In the genomic region with DNA sequence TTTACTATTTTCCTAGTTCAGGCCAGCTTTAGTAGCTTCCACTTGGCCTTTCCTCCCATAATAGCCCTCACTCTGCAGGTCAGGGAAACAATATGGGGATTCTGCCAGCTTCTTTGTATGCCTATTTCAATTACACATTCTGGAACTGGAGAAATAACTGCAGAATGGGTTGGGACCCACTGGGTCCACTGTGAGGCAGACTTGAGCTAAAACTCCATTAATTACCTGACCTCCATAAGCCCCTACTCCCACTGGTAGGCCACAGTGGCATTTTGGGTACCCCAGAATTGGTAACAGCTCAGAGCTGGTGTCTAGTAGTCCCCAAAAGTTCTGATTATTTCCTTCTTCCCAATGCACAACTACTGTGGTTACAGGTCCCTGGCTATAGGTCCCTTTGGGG, we compare ENCODE assay signal across 21 cellular contexts. TPM values are rescaled to one million over a fixed set of nuclear protein-coding genes. Genes with fewer than 3 reads are reported as not detected.
A peak's percentile ranks its signal among the peaks of the same experiment; 100 is the strongest.
DNase-seq lines count a peak whose midpoint lies in the region; ATAC-seq, FAIRE-seq and TF ChIP-seq lines count a peak whose summit lies in the region.
"Had no signal": no experiment of that assay in that cellular context is flagged by ENCODE, and none has a peak within 500 bp of the region (broad histone marks: within the 10 kb centered on the region; RNA-seq: fewer than 3 reads in every experiment).

No MANE protein-coding gene starts in this region.

- H3K36me3 ChIP-seq in WERI-Rb-1 = no peaks in the 10 kb centered on the region
- no peaks in the 10 kb centered on the region for H3K36me3 ChIP-seq in kidney (ENCODE audit: control insufficient read depth in 1 of 2, insufficient read depth in 2 of 2, low read length in 2 of 2)
- no peaks in the 10 kb centered on the region for H3K36me3 ChIP-seq in MG63
- H3K36me3 ChIP-seq: gastroesophageal sphincter, prostate gland, SJSA1, tibial nerve had no signal

- intact Hi-C loops in kidney (cut with DNase I) = no loop called here

- H3K4me3 ChIP-seq in WERI-Rb-1 (ENCODE audit: low read depth, low read length) = no peak overlapping the region
- H3K4me3 ChIP-seq in kidney (ENCODE audit: low read length in 2 of 2) = no peak overlapping the region
- H3K4me3 ChIP-seq in MG63 = no peak overlapping the region
- H3K4me3 ChIP-seq: gastroesophageal sphincter, prostate gland, SJSA1, skin epidermis, tibial nerve had no signal

- peak; percentile 40 for TF ChIP-seq CTCF in GM12873 (IDR thresholded peaks at IDR 0.05; ENCODE audit: insufficient read depth, low read depth, low read length, missing control alignments)
- peak; percentile 20; the same call in 1 of the 2 replicates for TF ChIP-seq CTCF in WERI-Rb-1 (IDR thresholded peaks at IDR 0.05; ENCODE audit: low read depth, low read length)
- peak; percentile 8 for TF ChIP-seq CTCF in kidney (IDR thresholded peaks at IDR 0.05; ENCODE audit: borderline replicate concordance, extremely low read depth, insufficient read depth)
- no peak for TF ChIP-seq CTCF in GM20000 (IDR thresholded peaks at IDR 0.05; ENCODE audit: extremely low read depth, missing control alignments)

- DNase-seq in D341Med (ENCODE audit: low spot score) (peak; percentile 28), WERI-Rb-1 (no peak), kidney (no peak), GM20000 (ENCODE audit: low spot score) (no peak), MG63 (no peak)
- no peak for DNase-seq in activated effector memory CD4-positive, alpha-beta T cell treated with anti-CD3 and anti-CD28 coated beads, Interleukin-2, amount 50 U/mL, for 16 hours
- DNase-seq: activated CD4-positive, CD25-positive, alpha-beta regulatory T cell treated with anti-CD3 and anti-CD28 coated beads, Interleukin-2, amount 50 U/mL, for 72 hours; activated T-cell treated with anti-CD3 and anti-CD28 coated beads, Interleukin-2, amount 50 U/mL, for 48 hours; AML-193; cortex of kidney; GOT3; NCI-H1417 treated with DMSO at 0.1 percent for 48 hours; nephron progenitor cell had no signal

- no peak overlapping the region for H3K9ac ChIP-seq in kidney (ENCODE audit: low read length in 2 of 2)

- no peak for FAIRE-seq in kidney (lab: Jason Lieb, UNC)

- ATAC-seq in esophagus mucosa = no peak
- ATAC-seq: gastroesophageal sphincter, Panc1 had no signal

- no peaks in the 10 kb centered on the region for H3K27me3 ChIP-seq in WERI-Rb-1 (ENCODE audit: insufficient read depth, low read depth, severe bottlenecking)
- H3K27me3 ChIP-seq in MG63 = no peaks in the 10 kb centered on the region
- H3K27me3 ChIP-seq: gastroesophageal sphincter, SJSA1, tibial nerve had no signal

- H3K4me1 ChIP-seq in kidney (ENCODE audit: control insufficient read depth in 1 of 2, insufficient read depth in 1 of 2, low read depth in 1 of 2, low read length in 2 of 2) = no peaks in the 10 kb centered on the region
- H3K4me1 ChIP-seq: gastroesophageal sphincter, prostate gland, SJSA1, tibial nerve had no signal

- H3K27ac ChIP-seq in WERI-Rb-1 = no peak overlapping the region; the same call in 1 of the 2 replicates
- H3K27ac ChIP-seq in kidney (ENCODE audit: low read depth in 2 of 2, low read length in 2 of 2) = no peak overlapping the region
- H3K27ac ChIP-seq: gastroesophageal sphincter, prostate gland, SJSA1, skin epidermis, tibial nerve had no signal

- H3K9me3 ChIP-seq in WERI-Rb-1 (ENCODE audit: severe bottlenecking) (peaks cover 6% of the 10 kb centered on the region), kidney (ENCODE audit: control insufficient read depth in 1 of 2, low read length in 2 of 2) (no peaks in the 10 kb centered on the region), MG63 (no peaks in the 10 kb centered on the region)
- H3K9me3 ChIP-seq: gastroesophageal sphincter, prostate gland, SJSA1 had no signal

RNA-seq across cellular contexts. Expression of gene TENT4B, which starts 16.7 kb away (rescaled TPM):
- total RNA-seq in kidney = 13.2 TPM
- polyA plus RNA-seq in kidney (ENCODE audit: insufficient read depth, low read depth, low replicate concordance) = 4.7 TPM
- 6.7 TPM for total RNA-seq in esophagus mucosa
- 5.0 and 19.1 TPM in 2 replicates for total RNA-seq in MG63 (2014; rRNA removed; shearing (Covaris generic); ENCODE audit: low replicate concordance)
